In genomic region chr6:125748534-125749111, GRCh38 we compare ENCODE assay signal across 9 cellular contexts. TPM values are rescaled to one million over a fixed set of nuclear protein-coding genes. Genes with fewer than 3 reads are reported as not detected.
DNase-seq lines count a peak whose midpoint lies in the region; ATAC-seq and TF ChIP-seq lines count a peak whose summit lies in the region.
"Had no signal": no experiment of that assay in that cellular context is flagged by ENCODE, and none has a peak within 500 bp of the region (broad histone marks: within the 10 kb centered on the region; RNA-seq: fewer than 3 reads in every experiment).

No MANE protein-coding gene starts in this region.

- H3K4me1 ChIP-seq in liver (ENCODE audit: control insufficient read depth in 4 of 4, insufficient read depth in 4 of 4, low read length in 3 of 4) (peaks cover 0 to 50% (median 29%) of the 10 kb centered on the region in 4 donors), thymus (ENCODE audit: control insufficient read depth, insufficient read depth, low read length) (peaks cover 22% of the 10 kb centered on the region)

- ATAC-seq in HG03159 (IDR thresholded peaks at IDR 0.05; ENCODE audit: unreplicated experiment): no peak

- H3K27me3 ChIP-seq in liver (ENCODE audit: control insufficient read depth in 4 of 4, insufficient read depth in 4 of 4, low read length in 3 of 4): no peaks in the 10 kb centered on the region
- H3K27me3 ChIP-seq in thymus (ENCODE audit: control insufficient read depth, insufficient read depth): peaks cover 69% of the 10 kb centered on the region

- TF ChIP-seq CTCF in astrocyte of the spinal cord (IDR thresholded peaks at IDR 0.05; ENCODE audit: low read depth, low read length) (no peak), liver (IDR thresholded peaks at IDR 0.05; ENCODE audit: low read depth, low read length, missing input control) (no peak)

- TF ChIP-seq RAD21 in liver (IDR thresholded peaks at IDR 0.05): no peak

- DNase-seq in NCI-H2196 (lab: John Stamatoyannopoulos, UW; ENCODE audit: unreplicated experiment) (peak; percentile 44), NCI-H2196 treated with DMSO at 0.1 percent for 48 hours (lab: John Stamatoyannopoulos, UW; ENCODE audit: unreplicated experiment) (no peak), NCI-H526 treated with DMSO at 0.1 percent for 48 hours (lab: John Stamatoyannopoulos, UW) (peak; percentile 15), astrocyte of the spinal cord (ENCODE audit: low read depth, low spot score) (peak; percentile 36), iPS-NIHi11 (ENCODE audit: low spot score) (no peak)
- DNase-seq: DND-41 had no signal

- no peaks in the 10 kb centered on the region for H3K36me3 ChIP-seq in liver (ENCODE audit: control insufficient read depth in 4 of 4, insufficient read depth in 3 of 4, low read depth in 1 of 4, low read length in 3 of 4)
- no peaks in the 10 kb centered on the region for H3K36me3 ChIP-seq in thymus (ENCODE audit: control insufficient read depth, insufficient read depth)

- in situ Hi-C loops in astrocyte of the spinal cord (cut with HindIII; ENCODE audit: low sequenced_read_pairs): no loop called here

- peak overlapping the region; percentile 84 to 100 for H3K9ac ChIP-seq in liver (ENCODE audit: low read depth in 1 of 2, low read length in 2 of 2)

- H3K27ac ChIP-seq in liver (ENCODE audit: low read depth in 1 of 2, low read length in 2 of 2) (peak overlapping the region; percentile 88 to 97), thymus (ENCODE audit: low read depth) (no peak overlapping the region)

- whole genome bisulfite sequencing in liver: under 1% methylated on average over 25 of the region's 25 CpGs
- WGBS in thymus: 1% methylated on average over 25 of the region's 25 CpGs

- H3K4me3 ChIP-seq in astrocyte of the spinal cord (ENCODE audit: low read depth, low read length) (peak overlapping the region; percentile 48), liver (ENCODE audit: low read depth in 1 of 3, low read length in 3 of 3) (peak overlapping the region; percentile 68 to 83 (median 68)), thymus (ENCODE audit: low read length) (peak overlapping the region; percentile 69)

- H3K9me3 ChIP-seq in liver (ENCODE audit: control insufficient read depth in 4 of 4, low read length in 3 of 4) (no peaks in the 10 kb centered on the region), thymus (ENCODE audit: control insufficient read depth) (no peaks in the 10 kb centered on the region)

TF ChIP-seq in liver, 16 proteins besides CTCF, POLR2A, EP300 and RAD21:
- TF ChIP-seq REST (IDR thresholded peaks at IDR 0.05) (no peak), ATF3 (IDR thresholded peaks at IDR 0.05) (no peak), EGR1 (IDR thresholded peaks at IDR 0.05; ENCODE audit: low read depth in 2 of 2) (no peak), HNF4A (conservative IDR thresholded peaks at IDR 0.05) (no peak), JUND (IDR thresholded peaks at IDR 0.05) (no peak), NR2F2 (IDR thresholded peaks at IDR 0.05) (no peak), ZBTB33 (IDR thresholded peaks at IDR 0.05) (no peak), GABPA (IDR thresholded peaks at IDR 0.05 in 1 of 2, conservative IDR thresholded peaks at IDR 0.05 in 1 of 2) (no peak), TAF1 (conservative IDR thresholded peaks at IDR 0.05) (no peak), FOXA1 (IDR thresholded peaks at IDR 0.05) (no peak), HNF4G (IDR thresholded peaks at IDR 0.05) (no peak), RXRA (IDR thresholded peaks at IDR 0.05) (no peak), MAX (IDR thresholded peaks at IDR 0.05) (no peak)

RNA-seq across cellular contexts. Expression of gene HEY2, which starts 0.8 kb away (rescaled TPM):
- total RNA-seq in liver: 1 to 10 TPM; 1.0 to 1.4 TPM
- polyA plus RNA-seq in liver (1 to 10 TPM; 1.4 to 2.0 TPM), thymus (2.8 TPM)

RNA-seq across cellular contexts. Expression of gene NCOA7, which starts 42.1 kb away (rescaled TPM):
- 10 to 100 TPM; 21.7 to 40.9 TPM for total RNA-seq in liver
- polyA plus RNA-seq in liver: 10 to 100 TPM in 1 of 2 donors, 1 to 10 TPM in 1; 8.6 to 13.4 TPM
- 15.8 TPM for polyA plus RNA-seq in thymus

Comparison
In these comparisons a context has a peak if more than half of its experiments do, and no peak if none do; other contexts are left out.
1. DNase-seq: peak in NCI-H2196 (single experiment), NCI-H526 treated with DMSO at 0.1 percent for 48 hours (single experiment) and astrocyte of the spinal cord (single experiment); none in NCI-H2196 treated with DMSO at 0.1 percent for 48 hours (single experiment) and iPS-NIHi11 (single experiment).
2. Peak in every context shown above with its lines, with median percentiles within 50 percentile points of each other: H3K4me3 ChIP-seq.